In genomic region chr10:96902117-96902516, GRCh38 we compare ENCODE assay signal across 17 cellular contexts.
"Had no signal": no experiment of that assay in that cellular context is flagged by ENCODE, and none has a peak within 500 bp of the region (broad histone marks: within the 10 kb centered on the region; RNA-seq: fewer than 3 reads in every experiment).

No MANE protein-coding gene starts in this region.

- DNase-seq: activated CD4-positive, alpha-beta memory T cell treated with anti-CD3 and anti-CD28 coated beads, Interleukin-2, amount 10 ng/mL, durations not matched to agents 7 days and 5 days; activated CD4-positive, alpha-beta T cell treated with anti-CD3 and anti-CD28 coated beads for 36 hours; activated effector memory CD4-positive, alpha-beta T cell treated with anti-CD3 and anti-CD28 coated beads, Interleukin-2, amount 50 U/mL, for 16 hours; activated T-cell treated with anti-CD3 and anti-CD28 coated beads, Interleukin-2, amount 50 U/mL, for 48 hours; amniotic stem cell; body of pancreas; caudate nucleus; colonic mucosa; glutamatergic neuron; left cardiac atrium; SK-N-SH; stimulated activated naive B cell treated with anti-CD40 and anti-IgM and Interleukin-4, amounts not matched to agents 10 μg/mL and 1 μg/mL and 100 μg/mL, for 72 hours; substantia nigra; T-cell had no signal

- H3K9me3 Mint-ChIP-seq: activated CD4-positive, alpha-beta memory T cell treated with anti-CD3 and anti-CD28 coated beads, Interleukin-2, amount 10 ng/mL, durations not matched to agents 7 days and 5 days; activated naive CD4-positive, alpha-beta T cell treated with anti-CD3 and anti-CD28 coated beads, Interleukin-2, amount 50 U/mL, for 24 hours; neural crest cell; T-cell had no signal

- H3K4me3 Mint-ChIP-seq: activated CD4-positive, alpha-beta memory T cell treated with anti-CD3 and anti-CD28 coated beads, Interleukin-2, amount 10 ng/mL, durations not matched to agents 7 days and 5 days; activated CD4-positive, alpha-beta T cell treated with anti-CD3 and anti-CD28 coated beads for 36 hours; activated naive CD4-positive, alpha-beta T cell treated with anti-CD3 and anti-CD28 coated beads, Interleukin-2, amount 50 U/mL, for 24 hours; neural crest cell; stimulated activated naive B cell treated with anti-CD40 and anti-IgM and Interleukin-4, amounts not matched to agents 10 μg/mL and 1 μg/mL and 100 μg/mL, for 72 hours; T-cell had no signal

- ATAC-seq: body of pancreas, esophagus mucosa, left cardiac atrium, T-cell had no signal

- H3K27ac Mint-ChIP-seq: activated CD4-positive, alpha-beta memory T cell treated with anti-CD3 and anti-CD28 coated beads, Interleukin-2, amount 10 ng/mL, durations not matched to agents 7 days and 5 days; activated CD4-positive, alpha-beta T cell treated with anti-CD3 and anti-CD28 coated beads for 36 hours; activated naive CD4-positive, alpha-beta T cell treated with anti-CD3 and anti-CD28 coated beads, Interleukin-2, amount 50 U/mL, for 24 hours; stimulated activated naive B cell treated with anti-CD40 and anti-IgM and Interleukin-4, amounts not matched to agents 10 μg/mL and 1 μg/mL and 100 μg/mL, for 72 hours; T-cell had no signal

- H3K27me3 Mint-ChIP-seq: activated CD4-positive, alpha-beta memory T cell treated with anti-CD3 and anti-CD28 coated beads, Interleukin-2, amount 10 ng/mL, durations not matched to agents 7 days and 5 days; activated CD4-positive, alpha-beta T cell treated with anti-CD3 and anti-CD28 coated beads for 36 hours; activated naive CD4-positive, alpha-beta T cell treated with anti-CD3 and anti-CD28 coated beads, Interleukin-2, amount 50 U/mL, for 24 hours; stimulated activated naive B cell treated with anti-CD40 and anti-IgM and Interleukin-4, amounts not matched to agents 10 μg/mL and 1 μg/mL and 100 μg/mL, for 72 hours; T-cell had no signal
